ENCODE assay signal across 2 cellular contexts in genomic region chr1:234962340-234962989, GRCh38.
TF ChIP-seq lines count a peak whose summit lies in the region.

No MANE protein-coding gene starts in this region.

TF ChIP-seq in SK-N-SH, 30 proteins besides CTCF, POLR2A, EP300 and RAD21 (continues in another document):
- TF ChIP-seq PBX3 (IDR thresholded peaks at IDR 0.05) (peak; percentile 93), GABPA (IDR thresholded peaks at IDR 0.05; ENCODE audit: low read depth) (no peak), TCF12 (IDR thresholded peaks at IDR 0.05) (peak; percentile 98), REST (IDR thresholded peaks at IDR 0.05; ENCODE audit: low read depth, low read length) (peak; percentile 56; the same call in 1 of the 2 replicates), NFIC (IDR thresholded peaks at IDR 0.05; ENCODE audit: borderline replicate concordance) (peak; percentile 88), RXRA (IDR thresholded peaks at IDR 0.05; ENCODE audit: borderline replicate concordance, low read depth) (peak; percentile 84), CHD2 (IDR thresholded peaks at IDR 0.05; ENCODE audit: low read length, partially characterized antibody) (no peak), FOXJ3 (CRISPR knock-in tag; IDR thresholded peaks at IDR 0.05) (no peak), MXI1 (IDR thresholded peaks at IDR 0.05; ENCODE audit: low read depth, low read length) (peak; percentile 40; the same call in 1 of the 2 replicates), EZH2phosphoT487 (IDR thresholded peaks at IDR 0.05; ENCODE audit: borderline replicate concordance, low read depth) (no peak), SMC3 (IDR thresholded peaks at IDR 0.05; ENCODE audit: low read depth, low read length) (peak; percentile 31), USF1 (IDR thresholded peaks at IDR 0.05; ENCODE audit: borderline replicate concordance, low read depth) (no peak), GATA2 (CRISPR knock-in tag; IDR thresholded peaks at IDR 0.05) (no peak), NRF1 (IDR thresholded peaks at IDR 0.05; ENCODE audit: low read depth, low read length) (no peak), RFX5 (IDR thresholded peaks at IDR 0.05; ENCODE audit: low read length) (no peak), SIN3A (IDR thresholded peaks at IDR 0.05; ENCODE audit: borderline replicate concordance, low read depth, low read length) (no peak), FOXM1 (IDR thresholded peaks at IDR 0.05; ENCODE audit: low read depth) (peak; percentile 72), USF2 (IDR thresholded peaks at IDR 0.05; ENCODE audit: borderline replicate concordance, low read depth, low read length) (no peak), ZBTB33 (IDR thresholded peaks at IDR 0.05; ENCODE audit: borderline replicate concordance, low read depth) (peak; percentile 73; the same call in 1 of the 2 replicates), MAX (IDR thresholded peaks at IDR 0.05; ENCODE audit: low read depth) (peak; percentile 85), RCOR1 (IDR thresholded peaks at IDR 0.05; ENCODE audit: low read length) (peak; percentile 38; the same call in 1 of the 2 replicates), JUND (IDR thresholded peaks at IDR 0.05) (peak; percentile 89), TEAD4 (IDR thresholded peaks at IDR 0.05; ENCODE audit: borderline replicate concordance, insufficient read depth) (peak; percentile 88), MEF2A (IDR thresholded peaks at IDR 0.05; ENCODE audit: borderline replicate concordance, low read depth) (0 out of 2 replicates have a peak, but pooled peaks have one; percentile 52)

TF ChIP-seq in H1, 55 proteins besides CTCF, POLR2A, EP300 and RAD21 (continued from another document):
- TF ChIP-seq TEAD4 (IDR thresholded peaks at IDR 0.05; ENCODE audit: low read depth, low read length) (no peak), NRF1 (IDR thresholded peaks at IDR 0.05; ENCODE audit: low read depth, low read length) (no peak), NANOG (IDR thresholded peaks at IDR 0.05; ENCODE audit: insufficient read depth, low read depth, low read length, poor library complexity, severe bottlenecking) (no peak), USF2 (IDR thresholded peaks at IDR 0.05; ENCODE audit: low read length) (no peak), CHD1 (IDR thresholded peaks at IDR 0.05; ENCODE audit: low read depth, low read length) (no peak), ZNF274 (IDR thresholded peaks at IDR 0.05; ENCODE audit: borderline replicate concordance, extremely low read depth, low read length) (no peak), SP1 (IDR thresholded peaks at IDR 0.05; ENCODE audit: low read depth, low read length) (no peak), RBBP5 (IDR thresholded peaks at IDR 0.05; ENCODE audit: borderline replicate concordance, low read depth, low read length) (no peak), GABPA (IDR thresholded peaks at IDR 0.05; ENCODE audit: borderline replicate concordance, insufficient read depth, low read length) (no peak), TAF7 (optimal IDR thresholded peaks at IDR 0.05; ENCODE audit: borderline replicate concordance, low read depth, low read length) (no peak), ASH2L (IDR thresholded peaks at IDR 0.05; ENCODE audit: low read length) (no peak), TAF1 (IDR thresholded peaks at IDR 0.05; ENCODE audit: low read depth, low read length) (no peak), SIX5 (IDR thresholded peaks at IDR 0.05; ENCODE audit: low read depth, low read length) (no peak), RFX5 (IDR thresholded peaks at IDR 0.05; ENCODE audit: borderline replicate concordance, low read depth, low read length) (no peak)
